In the genomic region with DNA sequence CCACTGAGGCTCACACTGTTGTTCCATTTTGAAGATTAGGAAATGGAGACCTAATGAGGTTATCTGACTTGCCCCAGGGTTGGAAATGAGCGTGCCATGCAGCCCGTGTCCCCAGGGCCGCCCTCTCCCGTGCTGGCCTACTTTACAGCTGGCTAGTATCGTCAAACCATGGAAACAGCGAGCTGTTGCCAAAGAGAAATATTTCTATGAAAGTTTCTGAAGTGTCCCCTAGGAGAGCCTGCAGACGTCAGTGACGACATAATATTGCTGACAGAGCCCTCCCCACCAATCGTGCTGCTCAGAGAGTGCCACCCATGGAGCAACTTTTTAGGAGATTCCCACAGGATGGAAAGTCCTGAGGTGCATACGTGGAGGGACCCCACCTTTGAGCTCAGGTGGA, we compare ENCODE assay signal across 12 cellular contexts. TPM values are rescaled to one million over a fixed set of nuclear protein-coding genes. Genes with fewer than 3 reads are reported as not detected.
DNase-seq lines count a peak whose midpoint lies in the region; ATAC-seq and TF ChIP-seq lines count a peak whose summit lies in the region.
"Had no signal": no experiment of that assay in that cellular context is flagged by ENCODE, and none has a peak within 500 bp of the region (broad histone marks: within the 10 kb centered on the region; RNA-seq: fewer than 3 reads in every experiment).

No MANE protein-coding gene starts in this region.

- no peaks in the 10 kb centered on the region for H3K36me3 Mint-ChIP-seq in GM23338 (ENCODE audit: low read depth)
- H3K36me3 Mint-ChIP-seq: naive B cell had no signal

- 67% methylated on average over 10 of the region's 10 CpGs for WGBS in smooth muscle cell (ENCODE audit: low lambda C conversion rate)

- H3K27ac ChIP-seq in GM23338 (ENCODE audit: low read depth) (no peak overlapping the region), VCaP (peak overlapping the region; percentile 97), right atrium auricular region (peak overlapping the region; percentile 36 to 57), MM.1S (ENCODE audit: low read length) (no peak overlapping the region), smooth muscle cell (ENCODE audit: low read depth) (no peak overlapping the region)

- H3K9ac ChIP-seq in MM.1S (ENCODE audit: low read length) (no peak overlapping the region), smooth muscle cell (ENCODE audit: low read depth) (no peak overlapping the region)

- H4K20me1 ChIP-seq in GM23338 (replicated peaks; ENCODE audit: insufficient read depth) (no peaks in the 10 kb centered on the region), MM.1S (ENCODE audit: insufficient read depth, low read length) (no peaks in the 10 kb centered on the region), smooth muscle cell (ENCODE audit: low read depth) (no peaks in the 10 kb centered on the region)

- H3K27me3 ChIP-seq in GM23338 (ENCODE audit: insufficient read depth) (no peaks in the 10 kb centered on the region), right atrium auricular region (no peaks in the 10 kb centered on the region), MM.1S (replicated peaks; ENCODE audit: insufficient read depth, low read length) (no peaks in the 10 kb centered on the region), smooth muscle cell (ENCODE audit: low read depth) (no peaks in the 10 kb centered on the region)

- ATAC-seq in GM23338: no peak
- peak; percentile 93 for ATAC-seq in sciatic nerve
- ATAC-seq in GM21360 (IDR thresholded peaks at IDR 0.05; ENCODE audit: unreplicated experiment): no peak

- H3K4me3 ChIP-seq in GM23338 (no peak overlapping the region), right atrium auricular region (no peak overlapping the region), MM.1S (ENCODE audit: low read length) (no peak overlapping the region), smooth muscle cell (no peak overlapping the region)

- no peaks in the 10 kb centered on the region; the same call in 2 of the 3 replicates for H3K9me3 Mint-ChIP-seq in GM23338

- H2AFZ ChIP-seq in GM23338 (peak overlapping the region; percentile 52), MM.1S (ENCODE audit: low read length) (no peak overlapping the region), smooth muscle cell (ENCODE audit: low read depth) (no peak overlapping the region)

- no peak overlapping the region for H3K27ac Mint-ChIP-seq in GM23338

- H3K4me3 Mint-ChIP-seq in GM23338: no peak overlapping the region; the same call in 2 of the 3 replicates
- H3K4me3 Mint-ChIP-seq: naive B cell had no signal

- no peaks in the 10 kb centered on the region for H3K9me2 ChIP-seq in GM23338 (ENCODE audit: insufficient read depth)
- no peaks in the 10 kb centered on the region for H3K9me2 ChIP-seq in MM.1S (replicated peaks; ENCODE audit: insufficient read depth, low read length)

- H3K79me2 ChIP-seq in GM23338 (replicated peaks; ENCODE audit: insufficient read depth) (no peaks in the 10 kb centered on the region), MM.1S (ENCODE audit: low read length) (no peaks in the 10 kb centered on the region), smooth muscle cell (ENCODE audit: low read depth) (no peaks in the 10 kb centered on the region)

- H3K9me3 ChIP-seq in right atrium auricular region (no peaks in the 10 kb centered on the region), MM.1S (replicated peaks; ENCODE audit: insufficient read depth, low read length) (no peaks in the 10 kb centered on the region), smooth muscle cell (replicated peaks; ENCODE audit: low read depth) (no peaks in the 10 kb centered on the region)

- H3K36me3 ChIP-seq in GM23338 (ENCODE audit: insufficient read depth) (no peaks in the 10 kb centered on the region), right atrium auricular region (no peaks in the 10 kb centered on the region), MM.1S (replicated peaks; ENCODE audit: insufficient read depth, low read length) (no peaks in the 10 kb centered on the region), smooth muscle cell (ENCODE audit: low read depth) (no peaks in the 10 kb centered on the region)

- intact Hi-C loops in sciatic nerve (cut with DNase I): no loop called here

- TF ChIP-seq CTCF in GM23338 (conservative IDR thresholded peaks at IDR 0.05; ENCODE audit: low read depth in 2 of 2) (no peak), VCaP (conservative IDR thresholded peaks at IDR 0.05) (no peak), right atrium auricular region (IDR thresholded peaks at IDR 0.05) (no peak), MM.1S (IDR thresholded peaks at IDR 0.05; ENCODE audit: low read length) (no peak), smooth muscle cell (IDR thresholded peaks at IDR 0.05; ENCODE audit: borderline replicate concordance, insufficient read depth, poor library complexity, severe bottlenecking) (no peak)

- H3K4me1 ChIP-seq in GM23338 (ENCODE audit: insufficient read depth) (peaks cover 29% of the 10 kb centered on the region), right atrium auricular region (peaks cover 0 to 40% of the 10 kb centered on the region in 2 donors), MM.1S (ENCODE audit: low read length) (peaks cover 36% of the 10 kb centered on the region), smooth muscle cell (ENCODE audit: low read depth) (peaks cover 23% of the 10 kb centered on the region)

- DNase-seq in GM23338 (ENCODE audit: low spot score) (no peak), right atrium auricular region (ENCODE audit: low spot score) (peak; percentile 70), sciatic nerve (ENCODE audit: low spot score) (no peak), MM.1S (no peak), smooth muscle cell (lab: John Stamatoyannopoulos, UW; ENCODE audit: unreplicated experiment) (no peak), NCI-H2029 treated with DMSO at 0.1 percent for 48 hours (lab: John Stamatoyannopoulos, UW) (no peak)
- DNase-seq: activated T-cell treated with anti-CD3 and anti-CD28 coated beads, Interleukin-2, amount 50 U/mL, for 1 hour; caudate nucleus; naive B cell; T-helper 9 cell had no signal

- H3K4me2 ChIP-seq in GM23338 (peak overlapping the region; percentile 74; the same call in 1 of the 2 replicates), MM.1S (ENCODE audit: low read depth, low read length) (no peak overlapping the region), smooth muscle cell (no peak overlapping the region)

- peaks cover 9% of the 10 kb centered on the region for H3K27me3 Mint-ChIP-seq in GM23338 (ENCODE audit: insufficient read depth, low read depth, poor library complexity)

- H3F3A ChIP-seq in GM23338 (replicated peaks; ENCODE audit: low read depth) (no peaks in the 10 kb centered on the region), MM.1S (ENCODE audit: insufficient read depth, low read length) (peaks cover 13% of the 10 kb centered on the region), smooth muscle cell (ENCODE audit: low read depth) (no peaks in the 10 kb centered on the region)

- peaks cover 33% of the 10 kb centered on the region for H3K4me1 Mint-ChIP-seq in GM23338
- H3K4me1 Mint-ChIP-seq: naive B cell had no signal

TF ChIP-seq in GM23338, 12 proteins besides CTCF, POLR2A, EP300 and RAD21:
- TF ChIP-seq ZNF331 (CRISPR knock-in tag; IDR thresholded peaks at IDR 0.05; ENCODE audit: low read depth): no peak
- no peak for TF ChIP-seq EZH2phosphoT487 (IDR thresholded peaks at IDR 0.05; ENCODE audit: unreplicated experiment)
- TF ChIP-seq CREB1 (CRISPR knock-in tag; IDR thresholded peaks at IDR 0.05; ENCODE audit: low read depth): no peak
- TF ChIP-seq JUNB (IDR thresholded peaks at IDR 0.05; ENCODE audit: unreplicated experiment): no peak

RNA-seq across cellular contexts. Expression of gene FAM174B, which starts 11.2 kb away (rescaled TPM):
- 15.0 and 25.1 TPM in 2 replicates for total RNA-seq in GM23338 (2014; rRNA removed; shearing (Covaris generic))
- polyA plus RNA-seq in GM23338 (2016; fragmentation: Nextera tagmentation; extraction: Ambion mirVana): 21.5 and 21.8 TPM in 2 replicates
- total RNA-seq in right atrium auricular region: 1 to 10 TPM; 6.2 to 7.1 TPM
- total RNA-seq in sciatic nerve: 17.5 TPM
- total RNA-seq in smooth muscle cell: 2.1 and 4.4 TPM in 2 replicates
- polyA plus RNA-seq in smooth muscle cell: 2.0 and 4.6 TPM in 2 replicates

Comparison
In these comparisons a context has a peak if more than half of its experiments do, and no peak if none do; other contexts are left out.
1. H3K27ac ChIP-seq: peak in VCaP (single experiment) and right atrium auricular region (2 of 2); none in GM23338 (single experiment), MM.1S (single experiment) and smooth muscle cell (single experiment).